ENCODE assay signal across 22 cellular contexts in genomic region chr5:74504463-74504862, GRCh38.
"Had no signal": no experiment of that assay in that cellular context is flagged by ENCODE, and none has a peak within 500 bp of the region (broad histone marks: within the 10 kb centered on the region; RNA-seq: fewer than 3 reads in every experiment).

No MANE protein-coding gene starts in this region.

- H3K27ac Mint-ChIP-seq: IgD-negative memory B cell had no signal

- H3K9ac ChIP-seq: KMS-11 had no signal

- DNase-seq: Kasumi-1, MM.1S, NCI-H1092 treated with DMSO at 0.1 percent for 48 hours, NCI-H1436, NCI-H187, NCI-H2029, NCI-H2081 treated with DMSO at 0.1 percent for 48 hours, NCI-H2171, NCI-H226, NCI-H446, NCI-H510A, NCI-H524 treated with DMSO at 0.1 percent for 48 hours, NCI-H69, NCI-H774, Right ventricle myocardium superior, RPMI8226, SIG-M5 had no signal

- H3K9me3 ChIP-seq: SJSA1 had no signal

- H3K27ac ChIP-seq: KMS-11, SJSA1, SK-N-MC had no signal

- ATAC-seq: K562 had no signal

- H3K4me1 ChIP-seq: SJSA1 had no signal

- H3K36me3 ChIP-seq: SJSA1 had no signal

- H3K4me2 ChIP-seq: KMS-11 had no signal

- H3K27me3 ChIP-seq: SJSA1 had no signal

- H3K9me3 Mint-ChIP-seq: IgD-negative memory B cell had no signal

- H3K4me3 Mint-ChIP-seq: IgD-negative memory B cell had no signal

- H3K4me3 ChIP-seq: K562, SJSA1, SK-N-MC had no signal

- H3K36me3 Mint-ChIP-seq: IgD-negative memory B cell had no signal
